Comparison of ENCODE assay signal across 1 cellular context in the genomic region with DNA sequence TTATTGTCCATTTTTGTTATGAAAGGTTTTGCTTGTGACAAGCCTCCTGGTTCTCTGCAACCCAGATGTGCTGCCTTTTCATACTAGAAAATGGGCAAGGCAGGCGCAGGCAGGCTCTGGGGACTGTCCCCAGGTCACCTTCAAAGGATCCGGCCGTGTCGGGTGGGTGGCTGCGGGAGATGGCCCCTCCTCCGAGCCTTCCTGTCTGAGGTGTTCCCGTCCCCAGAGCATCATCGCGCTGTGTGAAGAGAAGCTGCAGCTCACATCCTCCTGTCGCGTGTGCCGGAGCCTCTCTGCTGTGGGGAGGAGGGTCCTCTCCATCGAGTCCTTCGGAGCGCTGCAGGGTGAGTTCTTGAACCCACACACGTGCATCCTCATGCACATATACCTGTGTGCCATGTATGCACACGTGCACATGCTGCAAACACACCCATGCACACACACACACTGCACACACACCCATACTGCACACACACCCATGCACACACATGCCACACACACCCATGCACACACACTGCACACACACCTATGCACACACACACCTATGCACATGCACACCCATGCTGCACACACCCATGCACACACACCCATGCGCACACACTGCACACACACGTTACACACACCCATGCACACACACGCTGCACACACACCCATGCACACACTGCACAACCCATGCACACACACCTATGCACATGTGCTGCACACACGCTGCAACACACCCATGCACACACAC.
TF ChIP-seq lines count a peak whose summit lies in the region.

No MANE protein-coding gene starts in this region.

TF ChIP-seq in IMR-90, 13 proteins besides CTCF, POLR2A, EP300 and RAD21:
- TF ChIP-seq, protein P1, sequence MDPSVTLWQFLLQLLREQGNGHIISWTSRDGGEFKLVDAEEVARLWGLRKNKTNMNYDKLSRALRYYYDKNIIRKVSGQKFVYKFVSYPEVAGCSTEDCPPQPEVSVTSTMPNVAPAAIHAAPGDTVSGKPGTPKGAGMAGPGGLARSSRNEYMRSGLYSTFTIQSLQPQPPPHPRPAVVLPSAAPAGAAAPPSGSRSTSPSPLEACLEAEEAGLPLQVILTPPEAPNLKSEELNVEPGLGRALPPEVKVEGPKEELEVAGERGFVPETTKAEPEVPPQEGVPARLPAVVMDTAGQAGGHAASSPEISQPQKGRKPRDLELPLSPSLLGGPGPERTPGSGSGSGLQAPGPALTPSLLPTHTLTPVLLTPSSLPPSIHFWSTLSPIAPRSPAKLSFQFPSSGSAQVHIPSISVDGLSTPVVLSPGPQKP (IDR thresholded peaks at IDR 0.05; ENCODE audit: borderline replicate concordance, low read depth, low read length), result no peak
- TF ChIP-seq USF2 (IDR thresholded peaks at IDR 0.05; ENCODE audit: low read depth, low read length) (no peak), BHLHE40 (IDR thresholded peaks at IDR 0.05; ENCODE audit: low read depth, low read length) (no peak), MAZ (IDR thresholded peaks at IDR 0.05; ENCODE audit: borderline replicate concordance, low read depth, low read length) (no peak), MAFK (IDR thresholded peaks at IDR 0.05; ENCODE audit: low read depth, low read length) (no peak), RFX5 (IDR thresholded peaks at IDR 0.05; ENCODE audit: low read depth, low read length) (no peak), CHD1 (IDR thresholded peaks at IDR 0.05; ENCODE audit: low read depth, low read length) (no peak)
